Comparison of ENCODE assay signal across 13 cellular contexts in genomic region chr7:123538189-123538714, GRCh38. TPM values are rescaled to one million over a fixed set of nuclear protein-coding genes. Genes with fewer than 3 reads are reported as not detected.
DNase-seq lines count a peak whose midpoint lies in the region; ATAC-seq and TF ChIP-seq lines count a peak whose summit lies in the region.
"Had no signal": no experiment of that assay in that cellular context is flagged by ENCODE, and none has a peak within 500 bp of the region (broad histone marks: within the 10 kb centered on the region; RNA-seq: fewer than 3 reads in every experiment).

No MANE protein-coding gene starts in this region.

- H3K23ac ChIP-seq in IMR-90 (ENCODE audit: low read depth, low read length) = no peak overlapping the region

- TF ChIP-seq POLR2A in IMR-90 (IDR thresholded peaks at IDR 0.05; ENCODE audit: low read depth, low read length) = no peak
- TF ChIP-seq POLR2A in GM18505 (IDR thresholded peaks at IDR 0.05; ENCODE audit: borderline replicate concordance, extremely low read depth, insufficient read depth, insufficient read length) = no peak

- H3K9ac ChIP-seq in IMR-90 (ENCODE audit: low read depth, low read length) = no peak overlapping the region

- H3K27ac ChIP-seq in IMR-90 (ENCODE audit: insufficient read depth, low read length) (no peak overlapping the region), hepatocyte (peak overlapping the region; percentile 18)
- H3K27ac ChIP-seq: HL-60, thyroid gland had no signal

- H3K79me2 ChIP-seq in hepatocyte = no peaks in the 10 kb centered on the region

- TF ChIP-seq CTCF in IMR-90 (conservative IDR thresholded peaks at IDR 0.05; ENCODE audit: low read depth, low read length) (no peak), hepatocyte (IDR thresholded peaks at IDR 0.05; ENCODE audit: poor library complexity) (no peak)

- peak overlapping the region; percentile 20; the same call in 1 of the 2 replicates for H2BK20ac ChIP-seq in IMR-90 (ENCODE audit: low read depth, low read length)

- H3K4me1 ChIP-seq in IMR-90 (ENCODE audit: control insufficient read depth, insufficient read depth, low read length) = peaks cover 5% of the 10 kb centered on the region; the same call in 1 of the 2 replicates
- no peaks in the 10 kb centered on the region for H3K4me1 ChIP-seq in hepatocyte (ENCODE audit: insufficient read depth)
- H3K4me1 ChIP-seq: thyroid gland had no signal

- H2BK15ac ChIP-seq in IMR-90 (ENCODE audit: low read depth, low read length) = peak overlapping the region; percentile 12; the same call in 1 of the 3 replicates

- peak overlapping the region; percentile 8; the same call in 1 of the 2 replicates for H3K4me2 ChIP-seq in IMR-90 (ENCODE audit: low read depth, low read length)
- no peak overlapping the region for H3K4me2 ChIP-seq in hepatocyte
- H3K4me2 ChIP-seq: GM23338 had no signal

- peak overlapping the region in 1 of 2 experiments; percentile 42; a peak in 1 of 4 replicates for H4K8ac ChIP-seq in IMR-90 (ENCODE audit: low read depth in 2 of 2, low read length in 2 of 2)

- H3K4ac ChIP-seq in IMR-90 (ENCODE audit: low read depth, low read length) = peak overlapping the region; percentile 48; the same call in 1 of the 2 replicates

- peaks cover 3% of the 10 kb centered on the region in 2 experiments; a peak in 2 of 4 replicates for H3K79me1 ChIP-seq in IMR-90 (ENCODE audit: low read depth in 1 of 2, low read length in 2 of 2)

- H3K36me3 ChIP-seq in IMR-90 (ENCODE audit: control insufficient read depth, insufficient read depth, low read length) (0 out of 2 replicates have a peak, but pooled peaks cover 3% of the 10 kb centered on the region), hepatocyte (replicated peaks; ENCODE audit: insufficient read depth, low read depth) (no peaks in the 10 kb centered on the region)
- H3K36me3 ChIP-seq: thyroid gland had no signal

- no peak overlapping the region for H3K56ac ChIP-seq in IMR-90 (ENCODE audit: extremely low read depth, insufficient read depth, low read length)

- ATAC-seq in IMR-90 (ENCODE audit: low read depth) (0 out of 2 replicates have a peak, but pooled peaks have one; percentile 2), GM18505 (IDR thresholded peaks at IDR 0.05; ENCODE audit: unreplicated experiment) (no peak)
- ATAC-seq: GM23338; naive thymus-derived CD8-positive, alpha-beta T cell had no signal

- peak overlapping the region; percentile 19; the same call in 1 of the 2 replicates for H2BK120ac ChIP-seq in IMR-90 (ENCODE audit: low read depth, low read length)

- CTCF ChIA-PET in IMR-90 (lab: Yijun Ruan, JAX) = no interaction called here

- no peak overlapping the region for H4K5ac ChIP-seq in IMR-90 (ENCODE audit: low read depth, low read length)

- no peak for TF ChIP-seq RAD21 in IMR-90 (IDR thresholded peaks at IDR 0.05; ENCODE audit: low read length)

- no peaks in the 10 kb centered on the region for H3K9me1 ChIP-seq in IMR-90 (ENCODE audit: insufficient read depth, low read length)

- H3K4me3 ChIP-seq in IMR-90 (ENCODE audit: insufficient read depth, low read depth, low read length) = no peak overlapping the region
- no peak overlapping the region for H3K4me3 ChIP-seq in hepatocyte
- H3K4me3 ChIP-seq: GM23338, thyroid gland had no signal

- no peaks in the 10 kb centered on the region for H4K20me1 ChIP-seq in IMR-90 (ENCODE audit: insufficient read depth, low read length)
- H4K20me1 ChIP-seq in hepatocyte (ENCODE audit: insufficient read depth, poor library complexity, severe bottlenecking) = no peaks in the 10 kb centered on the region

- DNase-seq in AG08396 (ENCODE audit: low spot score) (peak; percentile 8), IMR-90 (peak; percentile 90), amniotic stem cell (lab: John Stamatoyannopoulos, UW) (peak; percentile 64), hepatocyte (ENCODE audit: low spot score) (peak; percentile 23), T-helper 1 cell (no peak), amygdala (lab: John Stamatoyannopoulos, UW) (no peak), NCI-H1048 (lab: John Stamatoyannopoulos, UW) (no peak)
- DNase-seq: naive thymus-derived CD8-positive, alpha-beta T cell; NCI-H2107; thyroid gland had no signal

- in situ Hi-C loops in IMR-90 (cut with MboI; ENCODE audit: low sequenced_read_pairs) = no loop called here

- H2AFZ ChIP-seq in IMR-90 (replicated peaks; ENCODE audit: low read length, poor library complexity) (no peak overlapping the region), hepatocyte (no peak overlapping the region)
- H2AFZ ChIP-seq: GM23338 had no signal

- dilution Hi-C loops in IMR-90 (cut with HindIII; ENCODE audit: low sequenced_read_pairs, unreplicated experiment) = no loop called here

- peak overlapping the region; percentile 34 for H2BK5ac ChIP-seq in IMR-90 (ENCODE audit: low read depth, low read length, poor library complexity, severe bottlenecking)

- POLR2A ChIA-PET in IMR-90 (lab: Charles Lee; ENCODE audit: unreplicated experiment) = no interaction called here

- intact Hi-C loops in IMR-90 (cut with micrococcal nuclease) = no loop called here

- no peak overlapping the region for H4K91ac ChIP-seq in IMR-90 (ENCODE audit: insufficient read depth, low read depth, low read length)

- WGBS in IMR-90 (ENCODE audit: extremely low coverage in 2 of 2, insufficient read length in 1 of 2), 2 experiments = no CpG with 5 or more reads among the region's 7 CpGs
- 68% methylated on average over 7 of the region's 7 CpGs for WGBS in hepatocyte (ENCODE audit: low lambda C conversion rate, missing lambda C conversion rate)

- no peak overlapping the region for H3K14ac ChIP-seq in IMR-90 (replicated peaks; ENCODE audit: low read depth, low read length)

- no peaks in the 10 kb centered on the region for H3K9me3 ChIP-seq in IMR-90 (ENCODE audit: control insufficient read depth, insufficient read depth, low read length)
- H3K9me3 ChIP-seq in hepatocyte (ENCODE audit: low read depth) = no peaks in the 10 kb centered on the region
- H3K9me3 ChIP-seq: thyroid gland had no signal

- H3K18ac ChIP-seq in IMR-90 (ENCODE audit: low read depth, low read length) = no peak overlapping the region

- BruUV-seq in IMR-90 (replicated peaks; lab: Mats Ljungman, UMichigan) = no TSS peak

- no peaks in the 10 kb centered on the region for H3K27me3 ChIP-seq in IMR-90 (ENCODE audit: control insufficient read depth, insufficient read depth, low read length)
- peaks cover 3% of the 10 kb centered on the region for H3K27me3 ChIP-seq in hepatocyte
- H3K27me3 ChIP-seq: thyroid gland had no signal

- no peak overlapping the region for H2AK9ac ChIP-seq in IMR-90 (replicated peaks; ENCODE audit: low read depth, low read length, poor library complexity)

- H3K9me2 ChIP-seq in hepatocyte (replicated peaks; ENCODE audit: insufficient read depth) = no peaks in the 10 kb centered on the region

- no peak overlapping the region for H2AK5ac ChIP-seq in IMR-90 (ENCODE audit: low read depth, low read length)

TF ChIP-seq in IMR-90, 13 proteins besides CTCF, POLR2A, EP300 and RAD21:
- TF ChIP-seq FOS (IDR thresholded peaks at IDR 0.05; ENCODE audit: low read depth, low read length) (peak; percentile 89), MXI1 (IDR thresholded peaks at IDR 0.05; ENCODE audit: borderline replicate concordance, low read depth, low read length) (no peak), CEBPB (IDR thresholded peaks at IDR 0.05; ENCODE audit: low read depth, low read length) (no peak), NFE2L2 (IDR thresholded peaks at IDR 0.05; ENCODE audit: low read depth, low read length) (peak; percentile 63; the same call in 1 of the 2 replicates), BHLHE40 (IDR thresholded peaks at IDR 0.05; ENCODE audit: low read depth, low read length) (peak; percentile 44; the same call in 1 of the 2 replicates), SMC3 (IDR thresholded peaks at IDR 0.05; ENCODE audit: low read depth, low read length) (no peak), CHD1 (IDR thresholded peaks at IDR 0.05; ENCODE audit: low read depth, low read length) (no peak), MAFK (IDR thresholded peaks at IDR 0.05; ENCODE audit: low read depth, low read length) (no peak; the same call in 1 of the 2 replicates)
TF ChIP-seq in IMR-90: peak in this region for 3.

RNA-seq across cellular contexts. Expression of gene IQUB, which starts 3.9 kb away (rescaled TPM):
- 0.18 and 0.28 TPM in 2 replicates for total RNA-seq in IMR-90 (2012; rRNA removed)
- polyA plus RNA-seq in IMR-90 (2012; rRNA removed) = 0.05 and 0.06 TPM in 2 replicates
- polyA plus RNA-seq in IMR-90 (2012; cell fraction: cytosol; rRNA removed) = 0.01 TPM in 2 replicates
- polyA plus RNA-seq in IMR-90 (2012; cell fraction: nucleus; rRNA removed; ENCODE audit: low replicate concordance) = 0.02 and 0.11 TPM in 2 replicates
- total RNA-seq in hepatocyte = 1.0 and 2.2 TPM in 2 replicates
- polyA plus RNA-seq in hepatocyte = 0.79 and 0.97 TPM in 2 replicates

RNA-seq across cellular contexts. Expression of gene NDUFA5, which starts 19.4 kb away (rescaled TPM):
- total RNA-seq in IMR-90 (2012; rRNA removed) (2.9 and 14.4 TPM in 2 replicates), hepatocyte (94.9 and 104 TPM in 2 replicates)
- polyA plus RNA-seq in IMR-90 (2012; rRNA removed) (9.0 and 12.1 TPM in 2 replicates), hepatocyte (127 and 137 TPM in 2 replicates)
- polyA plus RNA-seq in IMR-90 (2012; cell fraction: cytosol; rRNA removed) = 0.48 and 0.86 TPM in 2 replicates
- polyA plus RNA-seq in IMR-90 (2012; cell fraction: nucleus; rRNA removed; ENCODE audit: low replicate concordance) = 0.32 and 3.0 TPM in 2 replicates

Comparison
In these comparisons a context has a peak if more than half of its experiments do, and no peak if none do; other contexts are left out.
1. DNase-seq: peak in AG08396 (single experiment), IMR-90 (single experiment), amniotic stem cell (single experiment) and hepatocyte (single experiment); none in T-helper 1 cell (0 of 5), amygdala (0 of 56) and NCI-H1048 (single experiment).